Comparison of ENCODE assay signal across 29 cellular contexts in the genomic region with DNA sequence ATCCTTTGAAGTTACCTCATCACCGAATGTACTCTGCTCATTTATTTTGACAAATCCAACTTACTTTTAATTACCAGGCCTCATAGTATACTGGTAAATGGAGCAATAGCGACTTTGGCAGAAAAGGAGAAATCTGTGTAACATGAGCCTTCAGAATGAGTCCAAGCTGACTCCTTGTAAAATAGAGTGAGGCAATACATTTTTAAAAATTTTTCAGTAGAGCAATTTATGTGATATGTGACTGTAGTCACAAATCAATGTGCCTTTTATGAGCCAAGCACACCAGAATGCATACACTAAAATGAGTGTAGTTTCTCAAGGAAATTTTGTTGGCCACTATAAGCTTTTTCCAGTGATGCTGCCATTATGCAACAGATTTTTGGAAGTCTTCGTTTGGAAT.
DNase-seq lines count a peak whose midpoint lies in the region; ATAC-seq and TF ChIP-seq lines count a peak whose summit lies in the region.
"Had no signal": no experiment of that assay in that cellular context is flagged by ENCODE, and none has a peak within 500 bp of the region (broad histone marks: within the 10 kb centered on the region; RNA-seq: fewer than 3 reads in every experiment).

No MANE protein-coding gene starts in this region.

- no peaks in the 10 kb centered on the region for H3K79me2 ChIP-seq in GM23248 (ENCODE audit: insufficient read depth)

- no peak for TF ChIP-seq CTCF in BJ (IDR thresholded peaks at IDR 0.05; ENCODE audit: insufficient read depth, low read depth, low read length)
- TF ChIP-seq CTCF in sigmoid colon (IDR thresholded peaks at IDR 0.05): no peak

- intact Hi-C loops in sigmoid colon (cut with DNase I): loop anchor here (5.0 kb wide), 1 partner anchor 977 kb away; no protein-coding TSS in a partner anchor

- WGBS in GM23248 (ENCODE audit: low coverage in 1 of 2, low lambda C conversion rate in 2 of 2, missing lambda C conversion rate in 2 of 2), 2 experiments: 10 to 11% methylated on average over 3 of the region's 3 CpGs
- WGBS in sigmoid colon, 2 donors: 80 to 88% methylated on average over 3 of the region's 3 CpGs

- H3K4me2 ChIP-seq in GM23248 (ENCODE audit: unreplicated experiment): no peak overlapping the region
- H3K4me2 ChIP-seq: KMS-11 had no signal

- no peak for TF ChIP-seq POLR2A in sigmoid colon (IDR thresholded peaks at IDR 0.05)

- TF ChIP-seq EP300 in sigmoid colon (IDR thresholded peaks at IDR 0.05): peak in 3 of 4 donors; percentile 16 to 58 (median 26)

- H3K4me1 ChIP-seq in GM23248 (ENCODE audit: insufficient read depth): no peaks in the 10 kb centered on the region
- peaks cover 0 to 32% (median 25%) of the 10 kb centered on the region in 4 donors for H3K4me1 ChIP-seq in sigmoid colon
- H3K4me1 ChIP-seq: testis had no signal

- no peaks in the 10 kb centered on the region for H3K9me2 ChIP-seq in GM23248 (ENCODE audit: insufficient read depth)

- H3K36me3 ChIP-seq in BJ (ENCODE audit: control insufficient read depth, insufficient read depth, low read length) (no peaks in the 10 kb centered on the region), GM23248 (ENCODE audit: low read depth) (no peaks in the 10 kb centered on the region), sigmoid colon (no peaks in the 10 kb centered on the region)
- H3K36me3 ChIP-seq: brain microvascular endothelial cell had no signal

- no peak overlapping the region for H3K27ac ChIP-seq in GM23248
- peak overlapping the region in 3 of 4 donors; percentile 47 to 70 (median 67) for H3K27ac ChIP-seq in sigmoid colon
- H3K27ac ChIP-seq: brain microvascular endothelial cell, dorsolateral prefrontal cortex, HL-60, KMS-11, testis had no signal

- no peaks in the 10 kb centered on the region for H4K20me1 ChIP-seq in GM23248 (ENCODE audit: insufficient read depth)

- no peak overlapping the region for H2AFZ ChIP-seq in GM23248

- no peaks in the 10 kb centered on the region for H3K9me3 ChIP-seq in GM23248 (ENCODE audit: low read depth)
- H3K9me3 ChIP-seq in sigmoid colon: no peaks in the 10 kb centered on the region
- H3K9me3 ChIP-seq: testis had no signal

- CTCF ChIA-PET in BJ (lab: Yijun Ruan, JAX): no interaction called here

- no peaks in the 10 kb centered on the region for H3K27me3 ChIP-seq in BJ (ENCODE audit: control insufficient read depth, insufficient read depth, low read length)
- H3K27me3 ChIP-seq in GM23248 (replicated peaks; ENCODE audit: insufficient read depth): no peaks in the 10 kb centered on the region
- no peaks in the 10 kb centered on the region for H3K27me3 ChIP-seq in sigmoid colon
- H3K27me3 ChIP-seq: brain microvascular endothelial cell, dorsolateral prefrontal cortex, testis had no signal

- DNase-seq in BJ (ENCODE audit: low read depth) (peak; percentile 60), GM23248 (peak; percentile 45), fibroblast of peridontal ligament (ENCODE audit: extremely low read depth) (peak; percentile 53), sigmoid colon (no peak), NCI-H226 (no peak)
- no peak for DNase-seq in NK-92 treated with Interleukin-12 subunit alpha and Interleukin-12 subunit beta, amount 100 ng/mL, for 24 hours (lab: John Stamatoyannopoulos, UW)
- DNase-seq: activated CD4-positive, alpha-beta memory T cell treated with anti-CD3 and anti-CD28 coated beads for 36 hours; activated naive CD4-positive, alpha-beta T cell treated with anti-CD3 and anti-CD28 coated beads, Interleukin-2, amount 10 ng/mL, durations not matched to agents 7 days and 5 days; brain microvascular endothelial cell; DMS79; dorsolateral prefrontal cortex; GDM1; glutamatergic neuron; MM.1S; naive thymus-derived CD4-positive, alpha-beta T cell; NCI-H1105 treated with DMSO at 0.1 percent for 48 hours; NCI-H187 treated with DMSO at 0.1 percent for 48 hours; NCI-H2171; NCI-H524; small intestine; stimulated activated naive CD4-positive, alpha-beta T cell; T-helper 2 cell; testis had no signal

- no peak overlapping the region for H3K9ac ChIP-seq in GM23248
- H3K9ac ChIP-seq: KMS-11 had no signal

- in situ Hi-C loops in GM23248 (cut with MboI): no loop called here

- H3F3A ChIP-seq in GM23248 (ENCODE audit: insufficient read depth): no peaks in the 10 kb centered on the region

- ATAC-seq in HG03342 (IDR thresholded peaks at IDR 0.05; ENCODE audit: unreplicated experiment) (no peak), HG02642 (IDR thresholded peaks at IDR 0.05; ENCODE audit: poor library complexity, unreplicated experiment) (no peak)
- ATAC-seq: activated CD4-positive, CD25-positive, alpha-beta regulatory T cell treated with anti-CD3 and anti-CD28 coated beads, Interleukin-2, amount 50 U/mL, for 24 hours; left lobe of liver; naive thymus-derived CD4-positive, alpha-beta T cell had no signal

- H3K4me3 ChIP-seq in BJ (ENCODE audit: low read depth, low read length): no peak overlapping the region
- no peak overlapping the region for H3K4me3 ChIP-seq in GM23248
- H3K4me3 ChIP-seq in sigmoid colon: no peak overlapping the region
- H3K4me3 ChIP-seq: dorsolateral prefrontal cortex, testis had no signal

- POLR2A ChIA-PET in BJ (lab: Charles Lee): no interaction called here

Comparison
In these comparisons a context has a peak if more than half of its experiments do, and no peak if none do; other contexts are left out.
1. DNase-seq: peak in BJ (single experiment), GM23248 (single experiment) and fibroblast of peridontal ligament (single experiment); none in sigmoid colon (single experiment), NCI-H226 (single experiment) and NK-92 treated with Interleukin-12 subunit alpha and Interleukin-12 subunit beta, amount 100 ng/mL, for 24 hours (single experiment).